ENCODE assay signal across 25 cellular contexts in the genomic region with DNA sequence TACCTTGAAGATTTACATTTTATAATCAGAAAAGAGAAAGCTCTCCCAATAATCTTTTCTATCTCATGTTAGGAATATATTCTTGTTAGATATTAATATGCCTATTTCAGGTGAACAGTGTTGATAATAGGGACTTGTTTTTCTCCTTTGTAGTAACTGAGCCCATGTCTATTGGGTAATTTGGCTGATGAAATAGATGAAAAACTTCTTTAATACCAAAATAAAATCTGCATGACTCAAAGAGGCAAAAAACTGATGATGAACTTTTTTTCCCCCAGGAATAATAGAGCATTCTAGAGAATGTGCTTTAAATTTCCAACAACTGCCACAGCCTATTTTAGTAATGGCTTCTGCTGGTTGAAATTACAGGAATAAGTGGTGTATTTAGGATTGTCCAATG.
A peak's percentile ranks its signal among the peaks of the same experiment; 100 is the strongest.
DNase-seq lines count a peak whose midpoint lies in the region; ATAC-seq, FAIRE-seq and TF ChIP-seq lines count a peak whose summit lies in the region.
"Had no signal": no experiment of that assay in that cellular context is flagged by ENCODE, and none has a peak within 500 bp of the region (broad histone marks: within the 10 kb centered on the region; RNA-seq: fewer than 3 reads in every experiment).

No MANE protein-coding gene starts in this region.

- 0 out of 2 replicates have a peak, but pooled peaks cover 6% of the 10 kb centered on the region for H3F3A ChIP-seq in GM23248 (ENCODE audit: insufficient read depth)

- H3K9me2 ChIP-seq in GM23248 (ENCODE audit: insufficient read depth) = no peaks in the 10 kb centered on the region

- no peak overlapping the region for H3K4me3 Mint-ChIP-seq in osteocyte (ENCODE audit: unreplicated experiment)
- H3K4me3 Mint-ChIP-seq in stimulated activated effector memory CD8-positive, alpha-beta T cell treated with anti-CD3 and anti-CD28 coated beads, Interleukin-12 subunit alpha, Interleukin-12 subunit beta, amount 100 ng/mL, for 72 hours = no peak overlapping the region
- H3K4me3 Mint-ChIP-seq: CD4-positive, alpha-beta T cell had no signal

- intact Hi-C loops in right lobe of liver (cut with DNase I) = no loop called here

- no peak for FAIRE-seq in GM12892 (lab: Jason Lieb, UNC)
- FAIRE-seq: GM12891, H1, RCC 7860 had no signal

- in situ Hi-C loops in GM23248 (cut with MboI) = no loop called here

- no peak for ATAC-seq in stimulated activated effector memory CD8-positive, alpha-beta T cell treated with anti-CD3 and anti-CD28 coated beads, Interleukin-12 subunit alpha, Interleukin-12 subunit beta, amount 100 ng/mL, for 72 hours
- ATAC-seq in right lobe of liver = no peak
- ATAC-seq: HCT116 had no signal

- no peaks in the 10 kb centered on the region for H3K36me3 ChIP-seq in GM23248 (ENCODE audit: low read depth)
- no peaks in the 10 kb centered on the region for H3K36me3 ChIP-seq in right lobe of liver
- H3K36me3 ChIP-seq: BLaER1, MG63, SJCRH30 had no signal

- TF ChIP-seq POLR2A in GM12892 (IDR thresholded peaks at IDR 0.05; ENCODE audit: low read depth, low read length) (no peak), right lobe of liver (IDR thresholded peaks at IDR 0.05) (no peak)

- peaks cover 56% of the 10 kb centered on the region for H3K4me1 Mint-ChIP-seq in osteocyte (ENCODE audit: unreplicated experiment)
- H3K4me1 Mint-ChIP-seq in stimulated activated effector memory CD8-positive, alpha-beta T cell treated with anti-CD3 and anti-CD28 coated beads, Interleukin-12 subunit alpha, Interleukin-12 subunit beta, amount 100 ng/mL, for 72 hours = no peaks in the 10 kb centered on the region

- H3K4me3 ChIP-seq in AG09309 (ENCODE audit: control insufficient read depth, low read depth, low read length) = no peak overlapping the region
- H3K4me3 ChIP-seq in GM23248 = no peak overlapping the region
- H3K4me3 ChIP-seq in fibroblast of mammary gland (ENCODE audit: control insufficient read depth, low read depth, low read length) = no peak overlapping the region
- no peak overlapping the region for H3K4me3 ChIP-seq in right lobe of liver
- H3K4me3 ChIP-seq: BLaER1, MG63, SJCRH30 had no signal

- H3K4me2 ChIP-seq in GM23248 (ENCODE audit: unreplicated experiment) = no peak overlapping the region
- H3K4me2 ChIP-seq: BLaER1 had no signal

- H2AFZ ChIP-seq in GM23248 = peak overlapping the region; percentile 58

- H3K79me2 ChIP-seq in GM23248 (ENCODE audit: insufficient read depth) = no peaks in the 10 kb centered on the region

- peak overlapping the region; percentile 70 for H3K27ac Mint-ChIP-seq in osteocyte (ENCODE audit: unreplicated experiment)
- no peak overlapping the region for H3K27ac Mint-ChIP-seq in stimulated activated effector memory CD8-positive, alpha-beta T cell treated with anti-CD3 and anti-CD28 coated beads, Interleukin-12 subunit alpha, Interleukin-12 subunit beta, amount 100 ng/mL, for 72 hours
- H3K27ac Mint-ChIP-seq: CD4-positive, alpha-beta T cell had no signal

- H3K9me3 ChIP-seq in GM23248 (ENCODE audit: low read depth) = no peaks in the 10 kb centered on the region
- H3K9me3 ChIP-seq in right lobe of liver = no peaks in the 10 kb centered on the region
- H3K9me3 ChIP-seq: BLaER1, MG63, SJCRH30 had no signal

- no peaks in the 10 kb centered on the region for H3K27me3 ChIP-seq in GM23248 (replicated peaks; ENCODE audit: insufficient read depth)
- H3K27me3 ChIP-seq in right lobe of liver = no peaks in the 10 kb centered on the region
- H3K27me3 ChIP-seq: BLaER1, MG63, SJCRH30 had no signal

- H4K20me1 ChIP-seq in GM23248 (ENCODE audit: insufficient read depth) = no peaks in the 10 kb centered on the region
- H4K20me1 ChIP-seq: BLaER1 had no signal

- H3K4me1 ChIP-seq in GM23248 (ENCODE audit: insufficient read depth) (peaks cover 11% of the 10 kb centered on the region), right lobe of liver (no peaks in the 10 kb centered on the region)
- H3K4me1 ChIP-seq: BLaER1, SJCRH30 had no signal

- peak; percentile 28 for DNase-seq in AG09309 (ENCODE audit: low read depth)
- DNase-seq in GM23248 = peak; percentile 71
- DNase-seq in fibroblast of mammary gland (ENCODE audit: low read depth) = peak; percentile 53
- no peak for DNase-seq in osteocyte (ENCODE audit: extremely low spot score, unreplicated experiment)
- DNase-seq in stimulated activated effector memory CD8-positive, alpha-beta T cell treated with anti-CD3 and anti-CD28 coated beads, Interleukin-12 subunit alpha, Interleukin-12 subunit beta, amount 100 ng/mL, for 72 hours (ENCODE audit: low spot score in 2 of 2) = no peak
- no peak for DNase-seq in GM12892 (ENCODE audit: insufficient read length)
- no peak for DNase-seq in NCI-H510A treated with DMSO at 0.1 percent for 48 hours (lab: John Stamatoyannopoulos, UW)
- no peak for DNase-seq in right lobe of liver
- DNase-seq: CD4-positive, alpha-beta T cell; COR-L47; DMS79; Kasumi-1; MG63; NCI-H1417; NCI-H1694 treated with DMSO at 0.1 percent for 48 hours; NCI-H2081 treated with DMSO at 0.1 percent for 48 hours; NCI-H446; NCI-H526 treated with DMSO at 0.1 percent for 48 hours; OCI-M1; SJCRH30 had no signal

- H3K27me3 Mint-ChIP-seq in osteocyte (ENCODE audit: unreplicated experiment) = no peaks in the 10 kb centered on the region
- H3K27me3 Mint-ChIP-seq: CD4-positive, alpha-beta T cell had no signal

- H3K27ac ChIP-seq in GM23248 = peak overlapping the region; percentile 61
- no peak overlapping the region for H3K27ac ChIP-seq in right lobe of liver
- H3K27ac ChIP-seq: BLaER1, SJCRH30 had no signal

- no peak for TF ChIP-seq CTCF in AG09309 (IDR thresholded peaks at IDR 0.05; ENCODE audit: control insufficient read depth, insufficient read depth, low read depth, low read length, missing control alignments)
- TF ChIP-seq CTCF in fibroblast of mammary gland (conservative IDR thresholded peaks at IDR 0.05; ENCODE audit: control insufficient read depth, insufficient read depth, low read depth, low read length) = no peak
- no peak for TF ChIP-seq CTCF in osteocyte (IDR thresholded peaks at IDR 0.05)
- TF ChIP-seq CTCF in right lobe of liver (IDR thresholded peaks at IDR 0.05) = no peak

- peak overlapping the region; percentile 30; the same call in 1 of the 2 replicates for H3K9ac ChIP-seq in GM23248
- H3K9ac ChIP-seq: BLaER1 had no signal

- no peaks in the 10 kb centered on the region for H3K36me3 Mint-ChIP-seq in osteocyte (ENCODE audit: unreplicated experiment)
- no peaks in the 10 kb centered on the region for H3K36me3 Mint-ChIP-seq in stimulated activated effector memory CD8-positive, alpha-beta T cell treated with anti-CD3 and anti-CD28 coated beads, Interleukin-12 subunit alpha, Interleukin-12 subunit beta, amount 100 ng/mL, for 72 hours

- peaks cover 3% of the 10 kb centered on the region for H3K9me3 Mint-ChIP-seq in osteocyte (ENCODE audit: unreplicated experiment)
- peaks cover 2% of the 10 kb centered on the region for H3K9me3 Mint-ChIP-seq in stimulated activated effector memory CD8-positive, alpha-beta T cell treated with anti-CD3 and anti-CD28 coated beads, Interleukin-12 subunit alpha, Interleukin-12 subunit beta, amount 100 ng/mL, for 72 hours

Comparison
In these comparisons a context has a peak if more than half of its experiments do, and no peak if none do; other contexts are left out.
1. DNase-seq: peak in AG09309 (single experiment), GM23248 (single experiment) and fibroblast of mammary gland (single experiment); none in osteocyte (single experiment), stimulated activated effector memory CD8-positive, alpha-beta T cell treated with anti-CD3 and anti-CD28 coated beads, Interleukin-12 subunit alpha, Interleukin-12 subunit beta, amount 100 ng/mL, for 72 hours (0 of 2), GM12892 (single experiment), NCI-H510A treated with DMSO at 0.1 percent for 48 hours (single experiment) and right lobe of liver (0 of 3).